Comparison of ENCODE assay signal across 8 cellular contexts in genomic region chr18:25713104-25713503, GRCh38.
"Had no signal": no experiment of that assay in that cellular context is flagged by ENCODE, and none has a peak within 500 bp of the region (broad histone marks: within the 10 kb centered on the region; RNA-seq: fewer than 3 reads in every experiment).

No MANE protein-coding gene starts in this region.

- DNase-seq: GM23248, GOT3, H9, HCEC 1CT, KG1 had no signal

- H3K27me3 Mint-ChIP-seq: IgD-negative memory B cell had no signal

- H3K4me3 Mint-ChIP-seq: H9, IgD-negative memory B cell had no signal

- FAIRE-seq: H54 had no signal

- H2AFZ ChIP-seq: GM23248 had no signal

- H3K4me1 Mint-ChIP-seq: IgD-negative memory B cell had no signal

- H3K27ac ChIP-seq: GM23248, HL-60 had no signal

- H3K27ac Mint-ChIP-seq: H9, IgD-negative memory B cell had no signal

- H3K9ac ChIP-seq: GM23248 had no signal

- H3K4me3 ChIP-seq: GM23248 had no signal
